ENCODE assay signal across 8 cellular contexts in genomic region chr10:80218878-80219277, GRCh38. TPM values are rescaled to one million over a fixed set of nuclear protein-coding genes. Genes with fewer than 3 reads are reported as not detected.
DNase-seq lines count a peak whose midpoint lies in the region; ATAC-seq, FAIRE-seq and TF ChIP-seq lines count a peak whose summit lies in the region.
"Not testable (repeated sequence)": the region's sequence is repeated elsewhere in the genome, so short reads cannot be mapped to it uniquely, and the experiment has no call there.

No MANE protein-coding gene starts in this region.

- not testable (repeated sequence) for H3K27me3 ChIP-seq in K562 (ENCODE audit: control insufficient read depth in 2 of 2, insufficient read depth in 2 of 2, low read length in 2 of 2)

- not testable (repeated sequence) for TF ChIP-seq POLR2A in GM12891 (IDR thresholded peaks at IDR 0.05; ENCODE audit: low read depth, low read length); K562 (conservative IDR thresholded peaks at IDR 0.05)

- intact Hi-C loops in K562 (cut with micrococcal nuclease) = not testable (repeated sequence)

- not testable (repeated sequence) for BruUV-seq in K562 (replicated peaks; lab: Mats Ljungman, UMichigan)

- H3K9me3 ChIP-seq in K562 (replicated peaks; ENCODE audit: control insufficient read depth, insufficient read depth, low read depth, low read length) = not testable (repeated sequence)

- FAIRE-seq in GM12891 (lab: Jason Lieb, UNC) (peak; percentile 91), K562 (lab: Jason Lieb, UNC) (peak; percentile 32)

- not testable (repeated sequence) for H3K9me1 ChIP-seq in K562 (ENCODE audit: control insufficient read depth, insufficient read depth, low read length)

- H3K4me3 ChIP-seq in K562 = not testable (repeated sequence)

- POLR2A ChIA-PET in K562 (lab: Yijun Ruan, JAX) = not testable (repeated sequence)

- H3K9ac ChIP-seq in K562 (ENCODE audit: insufficient read depth in 1 of 2, low read depth in 2 of 2, low read length in 2 of 2) = not testable (repeated sequence)

- CTCF ChIA-PET in K562 (lab: Yijun Ruan, JAX; ENCODE audit: low intra/inter-chr PET ratio) = not testable (repeated sequence)

- TF ChIP-seq CTCF in K562 (IDR thresholded peaks at IDR 0.05 in 2 of 3, conservative IDR thresholded peaks at IDR 0.05 in 1 of 3; ENCODE audit: insufficient read depth in 2 of 3, low read depth in 1 of 3, low read length in 3 of 3) = not testable (repeated sequence)

- DNase-seq in GM12891 (ENCODE audit: insufficient read length, low spot score); K562 (ENCODE audit: extremely low read depth in 1 of 4, low spot score in 3 of 4): not testable (repeated sequence)

- TF ChIP-seq RAD21 in K562 (CRISPR knock-in tag; conservative IDR thresholded peaks at IDR 0.05 in 1 of 2, IDR thresholded peaks at IDR 0.05 in 1 of 2) = not testable (repeated sequence)

- not testable (repeated sequence) for H3K27ac ChIP-seq in K562 (ENCODE audit: extremely low read depth, low read depth, low read length)

- H3K36me3 ChIP-seq in K562 (ENCODE audit: control insufficient read depth, insufficient read depth, low read length) = not testable (repeated sequence)

- H3K4me2 ChIP-seq in K562 (ENCODE audit: insufficient read depth, low read length) = not testable (repeated sequence)

- WGBS in K562 (ENCODE audit: insufficient coverage, low coverage, missing lambda C conversion rate) = 25% methylated on average over 1 of the region's 1 CpG

- H4K20me1 ChIP-seq in K562 (replicated peaks; ENCODE audit: control insufficient read depth, insufficient read depth, low read length) = not testable (repeated sequence)

- not testable (repeated sequence) for H3K4me1 ChIP-seq in K562 (replicated peaks in 1 of 2; ENCODE audit: control insufficient read depth in 2 of 2, insufficient read depth in 2 of 2, low read length in 2 of 2)

- peak; percentile 93 for ATAC-seq in GM18870 (IDR thresholded peaks at IDR 0.05; ENCODE audit: unreplicated experiment)
- peak; percentile 94 for ATAC-seq in GM19455 (IDR thresholded peaks at IDR 0.05; ENCODE audit: unreplicated experiment)
- ATAC-seq in GM21717 (IDR thresholded peaks at IDR 0.05; ENCODE audit: unreplicated experiment) = peak; percentile 92
- peak; percentile 97 for ATAC-seq in HG02870 (IDR thresholded peaks at IDR 0.05; ENCODE audit: unreplicated experiment)
- peak; percentile 90 for ATAC-seq in HG03108 (IDR thresholded peaks at IDR 0.05; ENCODE audit: unreplicated experiment)
- ATAC-seq in HG03521 (IDR thresholded peaks at IDR 0.05; ENCODE audit: unreplicated experiment) = peak; percentile 72
- not testable (repeated sequence) for ATAC-seq in K562

- not testable (repeated sequence) for H3K79me2 ChIP-seq in K562 (ENCODE audit: control insufficient read depth, insufficient read depth, low read length)

- not testable (repeated sequence) for TF ChIP-seq EP300 in K562 (IDR thresholded peaks at IDR 0.05; ENCODE audit: low read length)

- H2AFZ ChIP-seq in K562 (ENCODE audit: low read depth, low read length) = not testable (repeated sequence)

- in situ Hi-C loops in K562 (cut with MboI) = not testable (repeated sequence)

RNA-seq across cellular contexts. Expression of gene ANXA11, which starts 13.5 kb away (rescaled TPM):
- polyA plus RNA-seq in GM12891 (2012; ENCODE audit: low read depth, missing spikeins) = 183 TPM
- total RNA-seq in K562 (2011; cell fraction: chromatin; rRNA removed; ENCODE audit: low replicate concordance) = 76.5 and 119 TPM in 2 replicates
- 60.7 and 61.5 TPM in 2 replicates for total RNA-seq in K562 (2011; cell fraction: nucleolus; rRNA removed)
- total RNA-seq in K562 (2011; cell fraction: nucleoplasm; rRNA removed) = 69.1 and 105 TPM in 2 replicates
- total RNA-seq in K562 (2014; rRNA removed) (109 and 153 TPM in 2 replicates), K562 (2014; rRNA removed; fragmentation: Illumina TruSeq; extraction: Trizol) (107 and 116 TPM in 2 replicates), K562 (2015; rRNA removed; fragmentation: Illumina TruSeq; extraction: Trizol) (148 and 173 TPM in 2 replicates), K562 (2021) (182 and 201 TPM in 2 replicates)
- polyA plus RNA-seq in K562 (2011; rRNA removed) (110 and 146 TPM in 2 replicates), K562 (2014; fragmentation: Illumina TruSeq; extraction: Trizol) (212 and 243 TPM in 2 replicates), K562 (2014; fragmentation: Nextera tagmentation; extraction: Ambion mirVana) (10 to 100 TPM; 43.6 to 70.0 TPM), K562 (2014; rRNA removed) (95.7 and 97.6 TPM in 2 replicates)
- 75.9 and 170 TPM in 2 replicates for polyA plus RNA-seq in K562 (2011; cell fraction: cytosol; rRNA removed)
- 61.3 and 66.0 TPM in 2 replicates for polyA plus RNA-seq in K562 (2011; cell fraction: nucleus; rRNA removed)
- polyA plus RNA-seq in K562 (2012) = 265 and 356 TPM in 2 replicates
- polyA minus RNA-seq in K562 (2011; rRNA and poly(A)+ RNA removed) = 62.3 and 65.3 TPM in 2 replicates
- 86.2 and 98.5 TPM in 2 replicates for polyA minus RNA-seq in K562 (2011; cell fraction: cytosol; rRNA and poly(A)+ RNA removed)
- polyA minus RNA-seq in K562 (2011; cell fraction: nucleus; rRNA and poly(A)+ RNA removed) = 25.7 and 32.5 TPM in 2 replicates
